ENCODE assay signal across 2 cellular contexts in genomic region chr12:6341439-6342139, GRCh38.
TF ChIP-seq lines count a peak whose summit lies in the region.

Gene TNFRSF1A, minus strand, starts transcription at chr12:6342076. Its CDS starts 262 bp downstream, at chr12:6341814.

TF ChIP-seq in Ishikawa, 13 proteins besides CTCF, POLR2A, EP300 and RAD21 (continued from another document):
- 0 out of 2 replicates have a peak, but pooled peaks have one; percentile 59 for TF ChIP-seq TAF1 (IDR thresholded peaks at IDR 0.05; ENCODE audit: low read depth)

TF ChIP-seq in WTC11, 78 proteins besides CTCF, POLR2A, EP300 and RAD21 (continued from another document and continues in another):
- TF ChIP-seq PREB (CRISPR knock-in tag; IDR thresholded peaks at IDR 0.05; ENCODE audit: borderline replicate concordance) (no peak), MYBL2 (CRISPR knock-in tag; IDR thresholded peaks at IDR 0.05) (no peak), NR2C2 (CRISPR knock-in tag; IDR thresholded peaks at IDR 0.05) (no peak), SP1 (CRISPR knock-in tag; conservative IDR thresholded peaks at IDR 0.05) (no peak; the same call in 1 of the 2 replicates), AR (CRISPR knock-in tag; IDR thresholded peaks at IDR 0.05) (no peak), JAZF1 (CRISPR knock-in tag; IDR thresholded peaks at IDR 0.05) (no peak), IRF2 (CRISPR knock-in tag; IDR thresholded peaks at IDR 0.05; ENCODE audit: borderline replicate concordance, low read depth) (no peak), PRDM15 (CRISPR knock-in tag; IDR thresholded peaks at IDR 0.05) (peak; percentile 32; the same call in 1 of the 2 replicates), SMAD4 (CRISPR knock-in tag; IDR thresholded peaks at IDR 0.05) (no peak), TP53 (CRISPR knock-in tag; IDR thresholded peaks at IDR 0.05) (no peak), ZNF423 (CRISPR knock-in tag; IDR thresholded peaks at IDR 0.05) (no peak), HMGXB4 (CRISPR knock-in tag; IDR thresholded peaks at IDR 0.05) (no peak), ZMAT4 (CRISPR knock-in tag; IDR thresholded peaks at IDR 0.05) (no peak), ATF1 (CRISPR knock-in tag; IDR thresholded peaks at IDR 0.05) (no peak), ZBTB43 (CRISPR knock-in tag; IDR thresholded peaks at IDR 0.05) (no peak), FOXP1 (CRISPR knock-in tag; IDR thresholded peaks at IDR 0.05; ENCODE audit: borderline replicate concordance) (no peak), ARID4B (CRISPR knock-in tag; IDR thresholded peaks at IDR 0.05; ENCODE audit: borderline replicate concordance) (no peak; the same call in 1 of the 2 replicates), ZNF138 (CRISPR knock-in tag; conservative IDR thresholded peaks at IDR 0.05) (no peak), ZNF671 (CRISPR knock-in tag; IDR thresholded peaks at IDR 0.05) (no peak), IRF1 (CRISPR knock-in tag; IDR thresholded peaks at IDR 0.05) (no peak), USF2 (CRISPR knock-in tag; IDR thresholded peaks at IDR 0.05) (no peak), E2F4 (CRISPR knock-in tag; IDR thresholded peaks at IDR 0.05; ENCODE audit: borderline replicate concordance, low read depth) (no peak), NR3C1 (CRISPR knock-in tag; conservative IDR thresholded peaks at IDR 0.05; ENCODE audit: low read depth) (no peak), ZNF396 (CRISPR knock-in tag; IDR thresholded peaks at IDR 0.05; ENCODE audit: borderline replicate concordance) (no peak), ZNF281 (CRISPR knock-in tag; IDR thresholded peaks at IDR 0.05) (no peak), ELF4 (CRISPR knock-in tag; IDR thresholded peaks at IDR 0.05; ENCODE audit: low read depth) (no peak), ZNF425 (CRISPR knock-in tag; conservative IDR thresholded peaks at IDR 0.05) (no peak), CREM (CRISPR knock-in tag; IDR thresholded peaks at IDR 0.05) (no peak)
